19 cellular contexts compared by ENCODE assay signal in genomic region chr3:52557011-52557410, GRCh38. TPM values are rescaled to one million over a fixed set of nuclear protein-coding genes. Genes with fewer than 3 reads are reported as not detected.
DNase-seq lines count a peak whose midpoint lies in the region; ATAC-seq and TF ChIP-seq lines count a peak whose summit lies in the region.
"Had no signal": no experiment of that assay in that cellular context is flagged by ENCODE, and none has a peak within 500 bp of the region (broad histone marks: within the 10 kb centered on the region; RNA-seq: fewer than 3 reads in every experiment).

No MANE protein-coding gene starts in this region.

- intact Hi-C loops in mucosa of descending colon (cut with DNase I, micrococcal nuclease): no loop called here

- ATAC-seq in central memory CD8-positive, alpha-beta T cell (replicated peaks; ENCODE audit: extremely low read depth, poor library complexity, severe bottlenecking): no peak
- no peak for ATAC-seq in naive thymus-derived CD8-positive, alpha-beta T cell
- no peak for ATAC-seq in HG03175 (IDR thresholded peaks at IDR 0.05; ENCODE audit: unreplicated experiment)
- no peak for ATAC-seq in mucosa of descending colon
- ATAC-seq in GM21526 (IDR thresholded peaks at IDR 0.05; ENCODE audit: low FRiP score, unreplicated experiment): no peak
- ATAC-seq: K562 had no signal

- H3K36me3 ChIP-seq in mucosa of descending colon (ENCODE audit: low read depth): no peaks in the 10 kb centered on the region

- H3K4me1 Mint-ChIP-seq in T-helper 2 cell treated with Interferon-gamma antibody and Interleukin-4, amounts not matched to agents 5 μg/mL and 100 μg/mL, for 36 hours (ENCODE audit: low read depth): peaks cover 4% of the 10 kb centered on the region
- H3K4me1 Mint-ChIP-seq in central memory CD8-positive, alpha-beta T cell: no peaks in the 10 kb centered on the region
- H3K4me1 Mint-ChIP-seq in naive thymus-derived CD8-positive, alpha-beta T cell: peaks cover 0 to 7% (median 3%) of the 10 kb centered on the region in 4 donors

- H3K27ac ChIP-seq in temporal lobe (ENCODE audit: low read depth, low read length): peak overlapping the region; percentile 11
- H3K27ac ChIP-seq: 22Rv1, C4-2B, GM23248, Peyer's patch had no signal

- H3K4me3 ChIP-seq in mucosa of descending colon: no peak overlapping the region
- H3K4me3 ChIP-seq: GM23248, K562, Peyer's patch had no signal

- DNase-seq in T-helper 2 cell treated with Interferon-gamma antibody and Interleukin-4, amounts not matched to agents 5 μg/mL and 100 μg/mL, for 36 hours (ENCODE audit: low spot score): no peak
- DNase-seq in T-helper 2 cell: no peak
- no peak for DNase-seq in central memory CD8-positive, alpha-beta T cell (ENCODE audit: low spot score in 2 of 2)
- DNase-seq in naive thymus-derived CD8-positive, alpha-beta T cell: no peak
- DNase-seq in mucosa of descending colon: no peak
- DNase-seq: AML-193, GM23248, HCEC 1CT, NCI-H1105, NCI-H1694, NCI-H2081 treated with DMSO at 0.1 percent for 48 hours, NCI-H446 treated with DMSO at 0.1 percent for 48 hours, Peyer's patch had no signal

- H3K4me1 ChIP-seq in mucosa of descending colon (ENCODE audit: low read depth): no peaks in the 10 kb centered on the region
- H3K4me1 ChIP-seq: Peyer's patch had no signal

- H3K27me3 Mint-ChIP-seq in T-helper 2 cell treated with Interferon-gamma antibody and Interleukin-4, amounts not matched to agents 5 μg/mL and 100 μg/mL, for 36 hours (ENCODE audit: low read depth): no peaks in the 10 kb centered on the region
- H3K27me3 Mint-ChIP-seq in central memory CD8-positive, alpha-beta T cell: no peaks in the 10 kb centered on the region
- no peaks in the 10 kb centered on the region for H3K27me3 Mint-ChIP-seq in naive thymus-derived CD8-positive, alpha-beta T cell

- H3K9me3 Mint-ChIP-seq in T-helper 2 cell treated with Interferon-gamma antibody and Interleukin-4, amounts not matched to agents 5 μg/mL and 100 μg/mL, for 36 hours: no peaks in the 10 kb centered on the region
- H3K9me3 Mint-ChIP-seq in central memory CD8-positive, alpha-beta T cell: no peaks in the 10 kb centered on the region
- H3K9me3 Mint-ChIP-seq in naive thymus-derived CD8-positive, alpha-beta T cell: no peaks in the 10 kb centered on the region

- H3K36me3 Mint-ChIP-seq in T-helper 2 cell treated with Interferon-gamma antibody and Interleukin-4, amounts not matched to agents 5 μg/mL and 100 μg/mL, for 36 hours (ENCODE audit: low read depth): peaks cover 55% of the 10 kb centered on the region
- H3K36me3 Mint-ChIP-seq in central memory CD8-positive, alpha-beta T cell (ENCODE audit: insufficient read depth): peaks cover 45% of the 10 kb centered on the region
- H3K36me3 Mint-ChIP-seq in naive thymus-derived CD8-positive, alpha-beta T cell: peaks cover 0 to 77% (median 15%) of the 10 kb centered on the region in 3 donors

- H3K27ac Mint-ChIP-seq in T-helper 2 cell treated with Interferon-gamma antibody and Interleukin-4, amounts not matched to agents 5 μg/mL and 100 μg/mL, for 36 hours: peak overlapping the region; percentile 21
- peak overlapping the region; percentile 46 for H3K27ac Mint-ChIP-seq in central memory CD8-positive, alpha-beta T cell (ENCODE audit: low read depth)
- H3K27ac Mint-ChIP-seq in naive thymus-derived CD8-positive, alpha-beta T cell: peak overlapping the region in 6 of 10 donors; percentile 16 to 65 (median 40)

- H3K9me3 ChIP-seq in mucosa of descending colon: no peaks in the 10 kb centered on the region
- H3K9me3 ChIP-seq: Peyer's patch had no signal

- H3K4me3 Mint-ChIP-seq in T-helper 2 cell treated with Interferon-gamma antibody and Interleukin-4, amounts not matched to agents 5 μg/mL and 100 μg/mL, for 36 hours: no peak overlapping the region
- no peak overlapping the region for H3K4me3 Mint-ChIP-seq in central memory CD8-positive, alpha-beta T cell
- no peak overlapping the region for H3K4me3 Mint-ChIP-seq in naive thymus-derived CD8-positive, alpha-beta T cell

- TF ChIP-seq CTCF in mucosa of descending colon (IDR thresholded peaks at IDR 0.05): no peak

- POLR2A ChIA-PET in naive thymus-derived CD8-positive, alpha-beta T cell (lab: Charles Lee): no interaction called here

RNA-seq across cellular contexts. Expression of gene UQCC5, which starts 20.6 kb away (rescaled TPM):
- 10 to 100 TPM in 1 of 2 experiments, 1 to 10 TPM in 1; 9.7 to 13.4 TPM for total RNA-seq in naive thymus-derived CD8-positive, alpha-beta T cell
- 10 to 100 TPM; 29.1 to 35.1 (median 29.4) TPM for polyA plus RNA-seq in naive thymus-derived CD8-positive, alpha-beta T cell
- 1.2 TPM for total RNA-seq in temporal lobe
- total RNA-seq in mucosa of descending colon: 10 to 100 TPM; 16.1 to 18.1 (median 17.1) TPM

RNA-seq across cellular contexts. Expression of gene NT5DC2, which starts 23.4 kb away (rescaled TPM):
- 1 to 10 TPM; 2.3 to 3.5 TPM for total RNA-seq in naive thymus-derived CD8-positive, alpha-beta T cell
- under 1 TPM in 2 of 3 donors, not detected in 1; 0.28 to 0.34 TPM for polyA plus RNA-seq in naive thymus-derived CD8-positive, alpha-beta T cell
- total RNA-seq in temporal lobe: 52.1 TPM
- total RNA-seq in mucosa of descending colon: 10 to 100 TPM in 2 of 3 donors, 1 to 10 TPM in 1; 5.7 to 20.2 (median 17.2) TPM
